ENCODE assay signal across 8 cellular contexts in genomic region chr7:148884299-148885022, GRCh38. TPM values are rescaled to one million over a fixed set of nuclear protein-coding genes. Genes with fewer than 3 reads are reported as not detected.
DNase-seq lines count a peak whose midpoint lies in the region; ATAC-seq and TF ChIP-seq lines count a peak whose summit lies in the region.

No MANE protein-coding gene starts in this region.

- H3K36me3 Mint-ChIP-seq in CD4-positive, CD25-positive, alpha-beta regulatory T cell, result no peaks in the 10 kb centered on the region
- peaks cover 23% of the 10 kb centered on the region for H3K36me3 Mint-ChIP-seq in activated CD4-positive, alpha-beta memory T cell treated with anti-CD3 and anti-CD28 coated beads for 36 hours

- TF ChIP-seq CTCF in dorsolateral prefrontal cortex (IDR thresholded peaks at IDR 0.05 in 54 of 56, conservative IDR thresholded peaks at IDR 0.05 in 2 of 56; ENCODE audit: low read depth in 1 of 56, partially characterized antibody in 56 of 56), result peak in 17 of 56 donors; percentile 2 to 47 (median 24)
- no peak for TF ChIP-seq CTCF in lower lobe of right lung (IDR thresholded peaks at IDR 0.05)

- H3K36me3 ChIP-seq in CD4-positive, CD25-positive, alpha-beta regulatory T cell (ENCODE audit: control insufficient read depth, insufficient read depth, low read length), result no peaks in the 10 kb centered on the region
- H3K36me3 ChIP-seq in lower lobe of right lung, result no peaks in the 10 kb centered on the region

- POLR2A ChIA-PET in activated CD4-positive, alpha-beta memory T cell treated with anti-CD3 and anti-CD28 coated beads for 36 hours (lab: Charles Lee), result interaction anchor here (0.6 to 5.1 kb wide), 13 partner anchors 10 to 241 kb away, joined by 3 to 52 read pairs (median 5); partner anchors contain the start of genes CUL1 and PDIA4

- peaks cover 0 to 2% (median 0%) of the 10 kb centered on the region in 7 donors for H3K9me3 Mint-ChIP-seq in CD4-positive, CD25-positive, alpha-beta regulatory T cell
- no peaks in the 10 kb centered on the region for H3K9me3 Mint-ChIP-seq in activated CD4-positive, alpha-beta memory T cell treated with anti-CD3 and anti-CD28 coated beads for 36 hours

- peaks cover 30% of the 10 kb centered on the region for H3K4me1 ChIP-seq in CD4-positive, CD25-positive, alpha-beta regulatory T cell (ENCODE audit: control insufficient read depth, insufficient read depth, low read length, poor library complexity, severe bottlenecking)
- peaks cover 5% of the 10 kb centered on the region for H3K4me1 ChIP-seq in lower lobe of right lung

- CTCF ChIA-PET in activated CD4-positive, alpha-beta memory T cell treated with anti-CD3 and anti-CD28 coated beads for 36 hours (lab: Charles Lee), result interaction anchor here (0.5 to 2.3 kb wide), 4 partner anchors 28 to 64 kb away, joined by 3 to 18 read pairs (median 4); no protein-coding TSS in a partner anchor

- peak overlapping the region; percentile 81 to 97 (median 94) for H3K4me3 Mint-ChIP-seq in CD4-positive, CD25-positive, alpha-beta regulatory T cell
- peak overlapping the region; percentile 92 for H3K4me3 Mint-ChIP-seq in activated CD4-positive, alpha-beta memory T cell treated with anti-CD3 and anti-CD28 coated beads for 36 hours

- H3K4me3 ChIP-seq in CD4-positive, CD25-positive, alpha-beta regulatory T cell (ENCODE audit: low read depth, low read length), result peak overlapping the region; percentile 56
- peak overlapping the region; percentile 59 to 95 (median 86) for H3K4me3 ChIP-seq in dorsolateral prefrontal cortex
- H3K4me3 ChIP-seq in lower lobe of right lung, result peak overlapping the region; percentile 78

- peaks cover 27 to 51% (median 36%) of the 10 kb centered on the region in 4 donors for H3K4me1 Mint-ChIP-seq in CD4-positive, CD25-positive, alpha-beta regulatory T cell
- H3K4me1 Mint-ChIP-seq in activated CD4-positive, alpha-beta memory T cell treated with anti-CD3 and anti-CD28 coated beads for 36 hours (ENCODE audit: low read depth), result peaks cover 31% of the 10 kb centered on the region

- intact Hi-C loops in activated CD4-positive, alpha-beta memory T cell treated with anti-CD3 and anti-CD28 coated beads for 36 hours (cut with micrococcal nuclease), result loop anchor here (1.0 to 5.0 kb wide), 9 partner anchors 28 to 242 kb away; partner anchors contain the start of genes PDIA4 and ZNF425
- intact Hi-C loops in dorsolateral prefrontal cortex (cut with DNase I) (loop anchor here (2.0 to 10.0 kb wide), 5 partner anchors 56 to 200 kb away; partner anchors contain the start of gene CUL1 (in 1 of the 2)), lower lobe of right lung (cut with DNase I) (no loop called here)

- no peaks in the 10 kb centered on the region for H3K27me3 ChIP-seq in CD4-positive, CD25-positive, alpha-beta regulatory T cell (ENCODE audit: control insufficient read depth, insufficient read depth, low read length)
- H3K27me3 ChIP-seq in dorsolateral prefrontal cortex (no peaks in the 10 kb centered on the region), lower lobe of right lung (ENCODE audit: low read depth) (no peaks in the 10 kb centered on the region)

- H3K27me3 Mint-ChIP-seq in CD4-positive, CD25-positive, alpha-beta regulatory T cell, result peaks cover 4% of the 10 kb centered on the region
- H3K27me3 Mint-ChIP-seq in activated CD4-positive, alpha-beta memory T cell treated with anti-CD3 and anti-CD28 coated beads for 36 hours, result no peaks in the 10 kb centered on the region

- peak overlapping the region; percentile 89 to 95 (median 92) for H3K27ac Mint-ChIP-seq in CD4-positive, CD25-positive, alpha-beta regulatory T cell
- H3K27ac Mint-ChIP-seq in activated CD4-positive, alpha-beta memory T cell treated with anti-CD3 and anti-CD28 coated beads for 36 hours, result peak overlapping the region; percentile 98

- ATAC-seq in CD4-positive, CD25-positive, alpha-beta regulatory T cell (ENCODE audit: low read depth in 2 of 2), result peak; percentile 94 to 96
- ATAC-seq in GM19395 (IDR thresholded peaks at IDR 0.05; ENCODE audit: unreplicated experiment) (peak; percentile 82), HG03521 (IDR thresholded peaks at IDR 0.05; ENCODE audit: unreplicated experiment) (peak; percentile 88), lower lobe of right lung (peak; percentile 99)

- H3K27ac ChIP-seq in CD4-positive, CD25-positive, alpha-beta regulatory T cell (ENCODE audit: insufficient read depth, low read length, poor library complexity, severe bottlenecking), result peak overlapping the region; percentile 93
- H3K27ac ChIP-seq in dorsolateral prefrontal cortex (peak overlapping the region; percentile 31 to 96 (median 87)), lower lobe of right lung (peak overlapping the region; percentile 87)

- no peaks in the 10 kb centered on the region for H3K9me3 ChIP-seq in CD4-positive, CD25-positive, alpha-beta regulatory T cell (ENCODE audit: control insufficient read depth in 2 of 2, low read length in 2 of 2)
- H3K9me3 ChIP-seq in lower lobe of right lung, result no peaks in the 10 kb centered on the region

- peak; percentile 91 to 95 (median 95) for DNase-seq in CD4-positive, CD25-positive, alpha-beta regulatory T cell
- DNase-seq in NCI-H748 treated with DMSO at 0.1 percent for 48 hours (lab: John Stamatoyannopoulos, UW), result peak; percentile 76
- peak; percentile 96 for DNase-seq in activated CD4-positive, alpha-beta memory T cell treated with anti-CD3 and anti-CD28 coated beads for 36 hours
- DNase-seq in dorsolateral prefrontal cortex, result peak; percentile 85 to 97 (median 90)
- peak; percentile 94 for DNase-seq in lower lobe of right lung
- peak; percentile 87 to 91 for DNase-seq in stimulated activated CD4-positive, alpha-beta T cell treated with anti-CD3 and anti-CD28 coated beads, Interleukin-4, amount 100 ng/mL, for 48 hours (ENCODE audit: low read depth in 2 of 2)

RNA-seq across cellular contexts. Expression of gene EZH2, which starts 0.4 kb away (rescaled TPM):
- total RNA-seq in CD4-positive, CD25-positive, alpha-beta regulatory T cell, result 78.6 TPM
- 10 to 100 TPM in 2 of 4 donors, 1 to 10 TPM in 2; 7.5 to 12.2 (median 9.7) TPM for polyA plus RNA-seq in CD4-positive, CD25-positive, alpha-beta regulatory T cell
- 100 to 1,000 TPM; 102 to 103 TPM for total RNA-seq in activated CD4-positive, alpha-beta memory T cell treated with anti-CD3 and anti-CD28 coated beads for 36 hours
- 1 to 10 TPM in 119 of 120 experiments, under 1 TPM in 1; 0.97 to 6.7 (median 2.9) TPM for total RNA-seq in dorsolateral prefrontal cortex
- total RNA-seq in lower lobe of right lung, result 3.5 TPM

Comparison
In these comparisons a context has a peak if more than half of its experiments do, and no peak if none do; other contexts are left out.
1. Peak in every context shown above with its lines: DNase-seq, ATAC-seq, H3K4me3 ChIP-seq and H3K27ac ChIP-seq.
2. RNA of gene EZH2, which starts 0.4 kb away (total RNA-seq): 102 to 103 TPM in activated CD4-positive, alpha-beta memory T cell treated with anti-CD3 and anti-CD28 coated beads for 36 hours and 78.6 TPM in CD4-positive, CD25-positive, alpha-beta regulatory T cell (single experiment); 3.5 TPM in lower lobe of right lung (single experiment) and 0.97 to 6.7 TPM in dorsolateral prefrontal cortex; every median in the first group is over 10 times any median in the second.